Comparison of ENCODE assay signal across 16 cellular contexts in genomic region chr7:140358024-140358770, GRCh38. TPM values are rescaled to one million over a fixed set of nuclear protein-coding genes. Genes with fewer than 3 reads are reported as not detected.
DNase-seq lines count a peak whose midpoint lies in the region; ATAC-seq and TF ChIP-seq lines count a peak whose summit lies in the region.
"Had no signal": no experiment of that assay in that cellular context is flagged by ENCODE, and none has a peak within 500 bp of the region (broad histone marks: within the 10 kb centered on the region; RNA-seq: fewer than 3 reads in every experiment).

No MANE protein-coding gene starts in this region.

- peak overlapping the region; percentile 97 for H3K27ac Mint-ChIP-seq in activated CD4-positive, alpha-beta T cell treated with anti-CD3 and anti-CD28 coated beads for 36 hours
- H3K27ac Mint-ChIP-seq in activated naive CD4-positive, alpha-beta T cell treated with anti-CD3 and anti-CD28 coated beads, Interleukin-2, amount 10 ng/mL, durations not matched to agents 7 days and 5 days: peak overlapping the region; percentile 91
- H3K27ac Mint-ChIP-seq in neural crest cell (ENCODE audit: unreplicated experiment): peak overlapping the region; percentile 78

- no peaks in the 10 kb centered on the region for H3K27me3 Mint-ChIP-seq in activated CD4-positive, alpha-beta T cell treated with anti-CD3 and anti-CD28 coated beads for 36 hours
- H3K27me3 Mint-ChIP-seq in activated naive CD4-positive, alpha-beta T cell treated with anti-CD3 and anti-CD28 coated beads, Interleukin-2, amount 10 ng/mL, durations not matched to agents 7 days and 5 days: no peaks in the 10 kb centered on the region
- no peaks in the 10 kb centered on the region for H3K27me3 Mint-ChIP-seq in neural crest cell (ENCODE audit: low read depth)

- no peaks in the 10 kb centered on the region for H3K27me3 ChIP-seq in tibial artery
- H3K27me3 ChIP-seq: brain microvascular endothelial cell had no signal

- POLR2A ChIA-PET in activated CD4-positive, alpha-beta T cell treated with anti-CD3 and anti-CD28 coated beads for 36 hours (lab: Charles Lee): interaction anchor here (3.3 kb wide), 1 partner anchor 17 kb away, joined by 42 read pairs; no protein-coding TSS in a partner anchor

- H3K4me3 ChIP-seq in tibial artery: no peak overlapping the region

- no peaks in the 10 kb centered on the region for H3K9me3 Mint-ChIP-seq in activated CD4-positive, alpha-beta T cell treated with anti-CD3 and anti-CD28 coated beads for 36 hours (ENCODE audit: low read depth)
- H3K9me3 Mint-ChIP-seq in activated naive CD4-positive, alpha-beta T cell treated with anti-CD3 and anti-CD28 coated beads, Interleukin-2, amount 10 ng/mL, durations not matched to agents 7 days and 5 days: no peaks in the 10 kb centered on the region
- peaks cover 2% of the 10 kb centered on the region for H3K9me3 Mint-ChIP-seq in neural crest cell

- intact Hi-C loops in activated CD4-positive, alpha-beta T cell treated with anti-CD3 and anti-CD28 coated beads for 36 hours (cut with DNase I, micrococcal nuclease): loop anchor here in 1 of 2 experiments (1.0 to 5.0 kb wide), 3 partner anchors 30 to 84 kb away; partner anchors contain the start of gene SLC37A3
- intact Hi-C loops in tibial artery (cut with DNase I; ENCODE audit: low total_unique reads): no loop called here

- H3K9me3 ChIP-seq in KOPT-K1 (ENCODE audit: insufficient read depth, low read length, poor library complexity, severe bottlenecking) (no peaks in the 10 kb centered on the region), tibial artery (no peaks in the 10 kb centered on the region)

- no peak for TF ChIP-seq CTCF in neural crest cell (conservative IDR thresholded peaks at IDR 0.05)
- no peak for TF ChIP-seq CTCF in tibial artery (IDR thresholded peaks at IDR 0.05)

- H3K4me1 Mint-ChIP-seq in activated CD4-positive, alpha-beta T cell treated with anti-CD3 and anti-CD28 coated beads for 36 hours: peaks cover 30% of the 10 kb centered on the region
- H3K4me1 Mint-ChIP-seq in activated naive CD4-positive, alpha-beta T cell treated with anti-CD3 and anti-CD28 coated beads, Interleukin-2, amount 10 ng/mL, durations not matched to agents 7 days and 5 days: peaks cover 31% of the 10 kb centered on the region
- H3K4me1 Mint-ChIP-seq in neural crest cell: no peaks in the 10 kb centered on the region

- peak; percentile 43 for DNase-seq in activated CD4-positive, alpha-beta T cell treated with anti-CD3 and anti-CD28 coated beads for 36 hours
- no peak for DNase-seq in activated CD4-positive, alpha-beta T cell treated with anti-CD3 and anti-CD28 coated beads for 4 hours
- DNase-seq in activated naive CD4-positive, alpha-beta T cell treated with anti-CD3 and anti-CD28 coated beads, Interleukin-2, amount 10 ng/mL, durations not matched to agents 7 days and 5 days: no peak
- DNase-seq in neural crest cell (ENCODE audit: low read depth, low spot score) (no peak), NCI-H510A (lab: John Stamatoyannopoulos, UW) (no peak), NCI-H2196 treated with DMSO at 0.1 percent for 48 hours (lab: John Stamatoyannopoulos, UW; ENCODE audit: unreplicated experiment) (no peak), tibial artery (no peak)
- DNase-seq: brain microvascular endothelial cell, kidney glomerular epithelial cell, NCI-H1092 treated with DMSO at 0.1 percent for 48 hours, NCI-H446, T1000, trophoblast cell had no signal

- ATAC-seq in activated CD4-positive, alpha-beta T cell treated with anti-CD3 and anti-CD28 coated beads for 36 hours: peak; percentile 52
- ATAC-seq: Panc1 had no signal

- peaks cover 48% of the 10 kb centered on the region for H3K36me3 Mint-ChIP-seq in activated CD4-positive, alpha-beta T cell treated with anti-CD3 and anti-CD28 coated beads for 36 hours (ENCODE audit: low read depth)
- H3K36me3 Mint-ChIP-seq in activated naive CD4-positive, alpha-beta T cell treated with anti-CD3 and anti-CD28 coated beads, Interleukin-2, amount 10 ng/mL, durations not matched to agents 7 days and 5 days: peaks cover 45% of the 10 kb centered on the region
- peaks cover 30% of the 10 kb centered on the region for H3K36me3 Mint-ChIP-seq in neural crest cell (ENCODE audit: low read depth)

- peak overlapping the region; percentile 47 for H3K4me3 Mint-ChIP-seq in activated CD4-positive, alpha-beta T cell treated with anti-CD3 and anti-CD28 coated beads for 36 hours
- peak overlapping the region; percentile 41 for H3K4me3 Mint-ChIP-seq in activated naive CD4-positive, alpha-beta T cell treated with anti-CD3 and anti-CD28 coated beads, Interleukin-2, amount 10 ng/mL, durations not matched to agents 7 days and 5 days
- H3K4me3 Mint-ChIP-seq in neural crest cell: no peak overlapping the region

- peaks cover 56% of the 10 kb centered on the region for H3K36me3 ChIP-seq in KOPT-K1 (ENCODE audit: insufficient read depth, low read length)
- H3K36me3 ChIP-seq in tibial artery: peaks cover 5 to 50% (median 40%) of the 10 kb centered on the region in 3 donors

- H3K27ac ChIP-seq in KOPT-K1 (ENCODE audit: low read depth, low read length, poor library complexity, severe bottlenecking): peak overlapping the region; percentile 50
- H3K27ac ChIP-seq in tibial artery: no peak overlapping the region
- H3K27ac ChIP-seq: brain microvascular endothelial cell had no signal

- CTCF ChIA-PET in activated CD4-positive, alpha-beta T cell treated with anti-CD3 and anti-CD28 coated beads for 36 hours (lab: Charles Lee): interaction anchor here (0.9 kb wide), 1 partner anchor 181 kb away, joined by 3 read pairs; the partner anchor contains the start of gene KDM7A
- CTCF ChIA-PET in activated naive CD4-positive, alpha-beta T cell treated with anti-CD3 and anti-CD28 coated beads, Interleukin-2, amount 10 ng/mL, durations not matched to agents 7 days and 5 days (lab: Charles Lee): no interaction called here

- no peaks in the 10 kb centered on the region for H3K4me1 ChIP-seq in tibial artery

RNA-seq across cellular contexts. Expression of gene SLC37A3, which starts 40.1 kb away (rescaled TPM):
- 10 to 100 TPM; 47.5 to 55.5 TPM for total RNA-seq in activated CD4-positive, alpha-beta T cell treated with anti-CD3 and anti-CD28 coated beads for 36 hours
- total RNA-seq in neural crest cell: 48.2 and 50.8 TPM in 2 replicates

RNA-seq across cellular contexts. Expression of gene RAB19, which starts 45.7 kb away (rescaled TPM):
- total RNA-seq in activated CD4-positive, alpha-beta T cell treated with anti-CD3 and anti-CD28 coated beads for 36 hours: 10 to 100 TPM; 11.3 to 12.8 TPM
- not detected in 2 replicates for total RNA-seq in neural crest cell
- total RNA-seq: glomerular endothelial cell had no signal

Comparison
In these comparisons a context has a peak if more than half of its experiments do, and no peak if none do; other contexts are left out.
1. RNA of gene RAB19, which starts 45.7 kb away (total RNA-seq): 11.3 to 12.8 TPM in activated CD4-positive, alpha-beta T cell treated with anti-CD3 and anti-CD28 coated beads for 36 hours; not detected in neural crest cell; every median in the first group is over 10 times any median in the second.
2. Peak in every context shown above with its lines, with median percentiles within 50 percentile points of each other: H3K27ac Mint-ChIP-seq.